In genomic region chr2:178072383-178073301, GRCh38 we compare ENCODE assay signal across 9 cellular contexts. TPM values are rescaled to one million over a fixed set of nuclear protein-coding genes. Genes with fewer than 3 reads are reported as not detected.
DNase-seq lines count a peak whose midpoint lies in the region; ATAC-seq and TF ChIP-seq lines count a peak whose summit lies in the region.
"Had no signal": no experiment of that assay in that cellular context is flagged by ENCODE, and none has a peak within 500 bp of the region (broad histone marks: within the 10 kb centered on the region; RNA-seq: fewer than 3 reads in every experiment).

TSS of gene PDE11A (minus strand) at chr2:178072777. CDS start at chr2:178072437, 340 bp downstream.

- no peak within 1 kb of the TSS for H3K4me3 Mint-ChIP-seq in activated CD4-positive, alpha-beta memory T cell treated with anti-CD3 and anti-CD28 coated beads, Interleukin-2, amount 10 ng/mL, durations not matched to agents 7 days and 5 days

- H3K36me3 Mint-ChIP-seq in activated CD4-positive, alpha-beta memory T cell treated with anti-CD3 and anti-CD28 coated beads, Interleukin-2, amount 10 ng/mL, durations not matched to agents 7 days and 5 days (ENCODE audit: low read depth): no peaks in the 10 kb centered on the region

- H3K9me3 ChIP-seq in esophagus squamous epithelium (no peaks in the 10 kb centered on the region), muscle layer of duodenum (ENCODE audit: control insufficient read depth in 1 of 2, low read length in 2 of 2) (no peaks in the 10 kb centered on the region), suprapubic skin (no peaks in the 10 kb centered on the region)

- intact Hi-C loops in esophagus squamous epithelium (cut with DNase I): no loop called here

- DNase-seq in DMS79 (lab: John Stamatoyannopoulos, UW) (peak; percentile 42), NCI-H2227 (lab: John Stamatoyannopoulos, UW; ENCODE audit: unreplicated experiment) (peak; percentile 88), esophagus squamous epithelium (lab: John Stamatoyannopoulos, UW) (no peak), suprapubic skin (ENCODE audit: low spot score in 2 of 2) (peak; percentile 80 to 85)
- peak; percentile 58 for DNase-seq in activated CD4-positive, alpha-beta memory T cell treated with anti-CD3 and anti-CD28 coated beads, Interleukin-2, amount 10 ng/mL, durations not matched to agents 7 days and 5 days

- H3K36me3 ChIP-seq in esophagus squamous epithelium (no peaks in the 10 kb centered on the region), muscle layer of duodenum (ENCODE audit: control insufficient read depth in 1 of 2, insufficient read depth in 2 of 2, low read length in 2 of 2) (no peaks in the 10 kb centered on the region), suprapubic skin (no peaks in the 10 kb centered on the region)

- H3K4me1 ChIP-seq in esophagus squamous epithelium (peaks cover 0 to 14% (median 3%) of the 10 kb centered on the region in 3 donors), muscle layer of duodenum (ENCODE audit: control insufficient read depth in 1 of 2, insufficient read depth in 2 of 2, low read length in 2 of 2) (peaks cover 0 to 6% of the 10 kb centered on the region in 2 donors), suprapubic skin (peaks cover 14% of the 10 kb centered on the region)

- H3K27ac ChIP-seq in esophagus squamous epithelium (no peak within 1 kb of the TSS), muscle layer of duodenum (ENCODE audit: low read length) (no peak within 1 kb of the TSS), suprapubic skin (peak within 1 kb of the TSS; percentile 23)

- peak within 1 kb of the TSS; percentile 19 to 63 (median 40) for H3K4me3 ChIP-seq in esophagus squamous epithelium
- peak within 1 kb of the TSS; percentile 65 to 70 for H3K4me3 ChIP-seq in muscle layer of duodenum (ENCODE audit: low read depth in 1 of 2, low read length in 2 of 2)
- peak within 1 kb of the TSS; percentile 46 for H3K4me3 ChIP-seq in suprapubic skin

- POLR2A ChIA-PET in activated CD4-positive, alpha-beta memory T cell treated with anti-CD3 and anti-CD28 coated beads, Interleukin-2, amount 10 ng/mL, durations not matched to agents 7 days and 5 days (lab: Charles Lee): no interaction called here

- TF ChIP-seq CTCF in esophagus squamous epithelium (IDR thresholded peaks at IDR 0.05) (no peak), suprapubic skin (IDR thresholded peaks at IDR 0.05) (no peak)

- no peak within 1 kb of the TSS for H3K27ac Mint-ChIP-seq in activated CD4-positive, alpha-beta memory T cell treated with anti-CD3 and anti-CD28 coated beads, Interleukin-2, amount 10 ng/mL, durations not matched to agents 7 days and 5 days

- TF ChIP-seq POLR2A in esophagus squamous epithelium (IDR thresholded peaks at IDR 0.05) (no peak), suprapubic skin (IDR thresholded peaks at IDR 0.05) (no peak)

- H3K27me3 ChIP-seq in esophagus squamous epithelium: peaks cover 0 to 44% (median 0%) of the 10 kb centered on the region in 4 donors
- no peaks in the 10 kb centered on the region for H3K27me3 ChIP-seq in muscle layer of duodenum (ENCODE audit: low read depth, low read length)
- peaks cover 21% of the 10 kb centered on the region for H3K27me3 ChIP-seq in suprapubic skin

- peaks cover 58% of the 10 kb centered on the region for H3K27me3 Mint-ChIP-seq in activated CD4-positive, alpha-beta memory T cell treated with anti-CD3 and anti-CD28 coated beads, Interleukin-2, amount 10 ng/mL, durations not matched to agents 7 days and 5 days

- no peaks in the 10 kb centered on the region for H3K9me3 Mint-ChIP-seq in activated CD4-positive, alpha-beta memory T cell treated with anti-CD3 and anti-CD28 coated beads, Interleukin-2, amount 10 ng/mL, durations not matched to agents 7 days and 5 days

- TF ChIP-seq EP300 in suprapubic skin (IDR thresholded peaks at IDR 0.05): no peak

- CTCF ChIA-PET in activated CD4-positive, alpha-beta memory T cell treated with anti-CD3 and anti-CD28 coated beads, Interleukin-2, amount 10 ng/mL, durations not matched to agents 7 days and 5 days (lab: Charles Lee): interaction anchor here (1.0 kb wide), 1 partner anchor 89 kb away, joined by 4 read pairs; no protein-coding TSS in a partner anchor

- peaks cover 6% of the 10 kb centered on the region for H3K4me1 Mint-ChIP-seq in activated CD4-positive, alpha-beta memory T cell treated with anti-CD3 and anti-CD28 coated beads, Interleukin-2, amount 10 ng/mL, durations not matched to agents 7 days and 5 days

- ATAC-seq in HG02678 (IDR thresholded peaks at IDR 0.05; ENCODE audit: unreplicated experiment) (peak; percentile 77), GM18520 (IDR thresholded peaks at IDR 0.05; ENCODE audit: unreplicated experiment) (no peak)

- WGBS in esophagus squamous epithelium, 2 donors: 2 to 4% methylated on average over 14 to 30 of the region's 44 CpGs
- WGBS in suprapubic skin: 4% methylated on average over 28 of the region's 44 CpGs

RNA-seq across cellular contexts. Expression of gene PDE11A, which starts in this region (rescaled TPM):
- not detected for total RNA-seq in activated CD4-positive, alpha-beta memory T cell treated with anti-CD3 and anti-CD28 coated beads, Interleukin-2, amount 10 ng/mL, durations not matched to agents 7 days and 5 days
- total RNA-seq in esophagus squamous epithelium (under 1 TPM in 1 of 4 donors, not detected in 3; 0.12 TPM), suprapubic skin (1 to 10 TPM in 1 of 4 donors, under 1 TPM in 3; 0.08 to 1.0 (median 0.36) TPM)
- total RNA-seq: T-helper 2 cell treated with Interferon-gamma antibody and Interleukin-4, amounts not matched to agents 100 ng/mL and 5 ng/mL, for 36 hours had no signal

Comparison
In these comparisons a context has a peak if more than half of its experiments do, and no peak if none do; other contexts are left out.
1. Peak in DNase-seq in activated CD4-positive, alpha-beta memory T cell treated with anti-CD3 and anti-CD28 coated beads, Interleukin-2, amount 10 ng/mL, durations not matched to agents 7 days and 5 days; RNA of the gene not detected or under 1 TPM.